26 cellular contexts compared by ENCODE assay signal in the genomic region with DNA sequence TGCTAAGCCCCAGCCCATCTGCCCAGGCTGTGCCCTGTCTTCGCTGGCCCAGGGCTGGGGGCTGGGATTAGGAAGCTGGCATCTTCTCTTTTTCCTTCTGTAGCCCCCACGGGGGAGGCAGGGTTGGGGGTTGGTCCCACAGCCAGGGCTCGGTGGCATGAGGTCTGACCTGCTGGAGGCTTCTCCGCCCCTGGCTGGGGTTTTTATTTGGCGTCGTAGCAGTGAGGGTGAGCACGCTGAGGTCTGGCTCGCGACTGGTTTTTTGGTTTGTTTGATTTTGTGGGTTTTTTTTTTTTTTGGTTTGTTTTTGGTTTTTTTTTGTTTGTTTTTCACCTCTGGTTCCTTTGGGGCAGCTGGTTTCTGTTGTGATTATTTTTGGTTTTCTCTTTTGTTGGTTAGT. TPM values are rescaled to one million over a fixed set of nuclear protein-coding genes. Genes with fewer than 3 reads are reported as not detected.
DNase-seq lines count a peak whose midpoint lies in the region; ATAC-seq and TF ChIP-seq lines count a peak whose summit lies in the region.
"Had no signal": no experiment of that assay in that cellular context is flagged by ENCODE, and none has a peak within 500 bp of the region (broad histone marks: within the 10 kb centered on the region; RNA-seq: fewer than 3 reads in every experiment).

No MANE protein-coding gene starts in this region.

- no peak overlapping the region for H2AFZ ChIP-seq in OCI-LY3 (ENCODE audit: low read depth, low read length)

- no peak overlapping the region for H3K4me3 Mint-ChIP-seq in CD4-positive, alpha-beta T cell
- H3K4me3 Mint-ChIP-seq in glutamatergic neuron (ENCODE audit: unreplicated experiment), result peak overlapping the region; percentile 9
- H3K4me3 Mint-ChIP-seq: brain, H9, nephron had no signal

- H3K4me1 Mint-ChIP-seq in CD4-positive, alpha-beta T cell (ENCODE audit: low read depth), result peaks cover 18% of the 10 kb centered on the region
- peaks cover 24% of the 10 kb centered on the region for H3K4me1 Mint-ChIP-seq in glutamatergic neuron (ENCODE audit: low read depth, unreplicated experiment)
- H3K4me1 Mint-ChIP-seq: nephron had no signal

- CTCF ChIA-PET in CD4-positive, alpha-beta T cell (lab: Charles Lee), result no interaction called here

- no peaks in the 10 kb centered on the region for H3K9me3 ChIP-seq in CD4-positive, alpha-beta T cell (ENCODE audit: control insufficient read depth, low read length)
- no peaks in the 10 kb centered on the region for H3K9me3 ChIP-seq in OCI-LY3 (ENCODE audit: insufficient read depth, low read length)
- H3K9me3 ChIP-seq: BE2C, esophagus muscularis mucosa, lower lobe of right lung, psoas muscle, tibial nerve had no signal

- TF ChIP-seq CTCF in CD4-positive, alpha-beta T cell (IDR thresholded peaks at IDR 0.05), result no peak
- TF ChIP-seq CTCF in OCI-LY3 (IDR thresholded peaks at IDR 0.05; ENCODE audit: low read depth, low read length) (no peak), glutamatergic neuron (IDR thresholded peaks at IDR 0.05; ENCODE audit: partially characterized antibody, unreplicated experiment) (no peak)

- peaks cover 35% of the 10 kb centered on the region for H3K36me3 Mint-ChIP-seq in CD4-positive, alpha-beta T cell (ENCODE audit: low read depth)
- H3K36me3 Mint-ChIP-seq in glutamatergic neuron (ENCODE audit: unreplicated experiment), result peaks cover 4% of the 10 kb centered on the region

- peak; percentile 74 for DNase-seq in DMS 273 (lab: John Stamatoyannopoulos, UW; ENCODE audit: unreplicated experiment)
- no peak for DNase-seq in DMS 273 treated with DMSO at 0.1 percent for 48 hours (lab: John Stamatoyannopoulos, UW)
- no peak for DNase-seq in CD4-positive, alpha-beta T cell
- DNase-seq in glutamatergic neuron, result no peak
- no peak for DNase-seq in erythroblast (lab: John Stamatoyannopoulos, UW)
- DNase-seq: activated naive CD4-positive, alpha-beta T cell treated with anti-CD3 and anti-CD28 coated beads, Interleukin-2, amount 50 U/mL, for 16 hours; BE2C; DMS53; dorsolateral prefrontal cortex; H9; head of caudate nucleus; lower lobe of right lung; NCI-H1105 treated with DMSO at 0.1 percent for 48 hours; NK-92 treated with Interleukin-12 subunit alpha and Interleukin-12 subunit beta, amount 100 ng/mL, for 24 hours; psoas muscle; SW 1271; WERI-Rb-1 had no signal

- H3K9me3 Mint-ChIP-seq in CD4-positive, alpha-beta T cell, result no peaks in the 10 kb centered on the region
- H3K9me3 Mint-ChIP-seq in glutamatergic neuron (ENCODE audit: unreplicated experiment), result peaks cover 6% of the 10 kb centered on the region
- H3K9me3 Mint-ChIP-seq: brain, H9, nephron had no signal

- H3K4me2 ChIP-seq in OCI-LY3 (ENCODE audit: low read length), result no peak overlapping the region
- H3K4me2 ChIP-seq: smooth muscle cell had no signal

- no peak overlapping the region for H3K9ac ChIP-seq in OCI-LY3 (ENCODE audit: low read length)

- no peaks in the 10 kb centered on the region for H3K27me3 Mint-ChIP-seq in CD4-positive, alpha-beta T cell
- peaks cover 4% of the 10 kb centered on the region for H3K27me3 Mint-ChIP-seq in glutamatergic neuron (ENCODE audit: unreplicated experiment)

- H3K27me3 ChIP-seq in CD4-positive, alpha-beta T cell (ENCODE audit: control insufficient read depth, insufficient read depth, low read length), result no peaks in the 10 kb centered on the region
- no peaks in the 10 kb centered on the region for H3K27me3 ChIP-seq in OCI-LY3 (ENCODE audit: low read depth, low read length)
- H3K27me3 ChIP-seq: BE2C had no signal

- intact Hi-C loops in CD4-positive, alpha-beta T cell (cut with DNase I, micrococcal nuclease), result no loop called here

- no peak overlapping the region for H3K4me3 ChIP-seq in OCI-LY3 (ENCODE audit: low read length)
- H3K4me3 ChIP-seq: dorsolateral prefrontal cortex, esophagus muscularis mucosa, lower lobe of right lung, psoas muscle, smooth muscle cell, tibial nerve had no signal

- H3K79me2 ChIP-seq in OCI-LY3 (ENCODE audit: low read length), result no peaks in the 10 kb centered on the region

- H3K27ac Mint-ChIP-seq in CD4-positive, alpha-beta T cell, result peak overlapping the region; percentile 36
- peak overlapping the region; percentile 20 for H3K27ac Mint-ChIP-seq in glutamatergic neuron (ENCODE audit: unreplicated experiment)
- H3K27ac Mint-ChIP-seq: brain, nephron had no signal

- no peak for TF ChIP-seq POLR2A in erythroblast (IDR thresholded peaks at IDR 0.05; ENCODE audit: low read length)

- H3K27ac ChIP-seq in CD4-positive, alpha-beta T cell (ENCODE audit: low read depth, low read length), result no peak overlapping the region
- 0 out of 2 replicates have a peak overlapping the region, but pooled peaks have one; percentile 6 for H3K27ac ChIP-seq in OCI-LY3 (ENCODE audit: low read length)
- H3K27ac ChIP-seq: 22Rv1, dorsolateral prefrontal cortex, esophagus muscularis mucosa, lower lobe of right lung, psoas muscle, tibial nerve, WERI-Rb-1 had no signal

- H3K36me3 ChIP-seq in OCI-LY3 (replicated peaks; ENCODE audit: low read depth, low read length), result peaks cover 41% of the 10 kb centered on the region
- H3K36me3 ChIP-seq: BE2C, tibial nerve, WERI-Rb-1 had no signal

- H3K4me1 ChIP-seq in OCI-LY3 (ENCODE audit: low read length), result peaks cover 27% of the 10 kb centered on the region
- H3K4me1 ChIP-seq: psoas muscle had no signal

- H4K20me1 ChIP-seq in OCI-LY3 (ENCODE audit: insufficient read depth, low read length), result peaks cover 54% of the 10 kb centered on the region

- POLR2A ChIA-PET in CD4-positive, alpha-beta T cell (lab: Charles Lee), result interaction anchor here (0.6 kb wide), 1 partner anchor 14 kb away, joined by 3 read pairs; no protein-coding TSS in a partner anchor

- ATAC-seq in CD4-positive, alpha-beta T cell (ENCODE audit: poor library complexity), result peak; percentile 26
- ATAC-seq in GM18861 (IDR thresholded peaks at IDR 0.05; ENCODE audit: unreplicated experiment) (no peak), GM21423 (IDR thresholded peaks at IDR 0.05; ENCODE audit: unreplicated experiment) (no peak)
- ATAC-seq: psoas muscle had no signal

RNA-seq across cellular contexts. Expression of gene ZNF574, which starts 14.7 kb away (rescaled TPM):
- 10 to 100 TPM; 21.5 to 24.0 TPM for total RNA-seq in CD4-positive, alpha-beta T cell
- 24.1 TPM for total RNA-seq in glutamatergic neuron (ENCODE audit: unreplicated experiment)

RNA-seq across cellular contexts. Expression of gene GRIK5, which starts 20.7 kb away (rescaled TPM):
- under 1 TPM; 0.66 to 0.75 TPM for total RNA-seq in CD4-positive, alpha-beta T cell
- 79.1 TPM for total RNA-seq in glutamatergic neuron (ENCODE audit: unreplicated experiment)

RNA-seq across cellular contexts. Expression of gene POU2F2, which starts 41.6 kb away (rescaled TPM):
- 10 to 100 TPM; 18.6 to 19.9 TPM for total RNA-seq in CD4-positive, alpha-beta T cell
- total RNA-seq in glutamatergic neuron (ENCODE audit: unreplicated experiment), result 53.4 TPM

Comparison
In these comparisons a context has a peak if more than half of its experiments do, and no peak if none do; other contexts are left out.
1. RNA of gene GRIK5, which starts 20.7 kb away (total RNA-seq): 79.1 TPM in glutamatergic neuron (single experiment); 0.66 to 0.75 TPM in CD4-positive, alpha-beta T cell; every median in the first group is over 10 times any median in the second.